Comparison of ENCODE assay signal across 19 cellular contexts in the genomic region with DNA sequence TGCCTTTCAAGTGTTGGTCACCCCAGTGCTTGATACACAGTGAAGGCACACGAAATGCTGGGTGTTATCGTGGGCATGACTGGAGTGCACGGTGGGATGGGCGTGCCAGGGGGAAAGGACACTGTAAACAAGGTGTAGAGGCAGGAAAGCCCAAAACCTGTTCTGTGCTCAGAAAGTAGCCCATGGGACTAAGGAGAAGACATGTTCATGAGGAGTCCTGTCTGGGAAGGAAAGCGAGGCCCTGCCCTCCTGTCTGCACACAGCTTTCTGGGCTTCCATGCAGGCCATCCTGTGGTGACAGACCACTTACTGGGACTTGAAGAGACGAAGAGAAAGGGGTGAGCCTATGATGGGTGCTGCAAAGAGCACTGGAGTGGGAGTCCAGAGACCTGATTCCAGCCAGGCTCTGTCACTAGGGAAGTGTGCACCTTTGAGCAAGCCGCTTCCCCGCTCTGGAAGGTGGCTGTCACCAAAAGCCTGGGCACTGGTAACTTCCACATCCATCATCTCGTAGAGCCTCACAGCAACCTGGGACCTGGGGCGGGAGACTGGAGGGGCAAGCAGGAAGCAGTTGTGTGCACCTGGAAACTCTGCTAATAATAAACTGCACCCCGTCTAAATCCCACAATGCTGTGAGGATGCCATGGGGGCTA. TPM values are rescaled to one million over a fixed set of nuclear protein-coding genes. Genes with fewer than 3 reads are reported as not detected.
DNase-seq lines count a peak whose midpoint lies in the region; ATAC-seq and TF ChIP-seq lines count a peak whose summit lies in the region.
"Had no signal": no experiment of that assay in that cellular context is flagged by ENCODE, and none has a peak within 500 bp of the region (broad histone marks: within the 10 kb centered on the region; RNA-seq: fewer than 3 reads in every experiment).

No MANE protein-coding gene starts in this region.

- no peaks in the 10 kb centered on the region for H3K79me1 ChIP-seq in neuronal stem cell (ENCODE audit: low read depth, low read length)

- peaks cover 86% of the 10 kb centered on the region for H3K27me3 Mint-ChIP-seq in Calu3 (ENCODE audit: unreplicated experiment)
- H3K27me3 Mint-ChIP-seq in glutamatergic neuron (ENCODE audit: unreplicated experiment): peaks cover 38% of the 10 kb centered on the region
- H3K27me3 Mint-ChIP-seq in activated T-cell treated with anti-CD3 and anti-CD28 coated beads, Interleukin-2, amount 50 U/mL, for 24 hours: peaks cover 92% of the 10 kb centered on the region
- peaks cover 79 to 90% of the 10 kb centered on the region in 2 donors for H3K27me3 Mint-ChIP-seq in stimulated activated naive B cell treated with anti-CD40 and anti-IgM and Interleukin-4, amounts not matched to agents 10 μg/mL and 1 μg/mL and 100 μg/mL, for 72 hours

- DNase-seq in Calu3 (no peak), glutamatergic neuron (no peak), neuronal stem cell (ENCODE audit: low spot score) (no peak), DMS 273 (lab: John Stamatoyannopoulos, UW; ENCODE audit: unreplicated experiment) (no peak), NCI-H1930 (lab: John Stamatoyannopoulos, UW) (no peak)
- DNase-seq in activated T-cell treated with anti-CD3 and anti-CD28 coated beads, Interleukin-2, amount 50 U/mL, for 24 hours: no peak
- DNase-seq in stimulated activated naive B cell treated with anti-CD40 and anti-IgM and Interleukin-4, amounts not matched to agents 10 μg/mL and 1 μg/mL and 100 μg/mL, for 72 hours: no peak
- DNase-seq: CD4-positive, alpha-beta T cell; GOT3; KBM-7; NCI-H1694; NCI-H226; PC-3; RPMI8226; SHP77 treated with DMSO at 0.1 percent for 48 hours had no signal

- no peak overlapping the region for H2BK15ac ChIP-seq in neuronal stem cell (ENCODE audit: low read length)

- CTCF ChIA-PET in Calu3 (lab: Charles Lee): interaction anchor here (0.6 kb wide), 1 partner anchor 168 kb away, joined by 3 read pairs; no protein-coding TSS in a partner anchor

- no peaks in the 10 kb centered on the region for H3K36me3 ChIP-seq in HUES64 (ENCODE audit: insufficient read depth, low read length)
- no peaks in the 10 kb centered on the region for H3K36me3 ChIP-seq in neuronal stem cell (replicated peaks in 1 of 2; ENCODE audit: control insufficient read depth in 2 of 2, insufficient read depth in 2 of 2, low read length in 2 of 2)

- BruUV-seq in Calu3 (replicated peaks; lab: Mats Ljungman, UMichigan): no TSS peak

- H3K4me1 ChIP-seq in HUES64 (ENCODE audit: insufficient read depth, low read length) (peaks cover 13% of the 10 kb centered on the region; the same call in 1 of the 2 replicates), neuronal stem cell (ENCODE audit: control insufficient read depth in 2 of 2, insufficient read depth in 1 of 2, low read depth in 1 of 2, low read length in 2 of 2) (no peaks in the 10 kb centered on the region)

- intact Hi-C loops in Calu3 (cut with micrococcal nuclease; ENCODE audit: unreplicated experiment): loop anchor here (10.0 kb wide), 1 partner anchor 256 kb away; no protein-coding TSS in a partner anchor

- H3K27ac ChIP-seq in HUES64 (ENCODE audit: low read depth, low read length) (no peak overlapping the region), neuronal stem cell (replicated peaks; ENCODE audit: low read length) (no peak overlapping the region)

- H3K23ac ChIP-seq in neuronal stem cell (ENCODE audit: low read depth, low read length, poor library complexity): no peak overlapping the region

- no peak overlapping the region for H3K4ac ChIP-seq in neuronal stem cell (ENCODE audit: low read length)

- H3K4me3 Mint-ChIP-seq in Calu3 (ENCODE audit: low read depth, unreplicated experiment) (peak overlapping the region; percentile 8), glutamatergic neuron (ENCODE audit: unreplicated experiment) (peak overlapping the region; percentile 60)
- no peak overlapping the region for H3K4me3 Mint-ChIP-seq in activated T-cell treated with anti-CD3 and anti-CD28 coated beads, Interleukin-2, amount 50 U/mL, for 24 hours
- no peak overlapping the region for H3K4me3 Mint-ChIP-seq in stimulated activated naive B cell treated with anti-CD40 and anti-IgM and Interleukin-4, amounts not matched to agents 10 μg/mL and 1 μg/mL and 100 μg/mL, for 72 hours
- H3K4me3 Mint-ChIP-seq: CD4-positive, alpha-beta T cell had no signal

- no peak for TF ChIP-seq CTCF in Calu3 (IDR thresholded peaks at IDR 0.05; ENCODE audit: unreplicated experiment)
- no peak for TF ChIP-seq CTCF in glutamatergic neuron (IDR thresholded peaks at IDR 0.05; ENCODE audit: partially characterized antibody, unreplicated experiment)

- H3K4me1 Mint-ChIP-seq in Calu3 (ENCODE audit: low read depth, unreplicated experiment): no peaks in the 10 kb centered on the region
- H3K4me1 Mint-ChIP-seq in glutamatergic neuron (ENCODE audit: low read depth, unreplicated experiment): no peaks in the 10 kb centered on the region
- peaks cover 6% of the 10 kb centered on the region for H3K4me1 Mint-ChIP-seq in activated T-cell treated with anti-CD3 and anti-CD28 coated beads, Interleukin-2, amount 50 U/mL, for 24 hours (ENCODE audit: low read depth)
- peaks cover 3 to 4% of the 10 kb centered on the region in 2 donors for H3K4me1 Mint-ChIP-seq in stimulated activated naive B cell treated with anti-CD40 and anti-IgM and Interleukin-4, amounts not matched to agents 10 μg/mL and 1 μg/mL and 100 μg/mL, for 72 hours

- H3K4me3 ChIP-seq in HUES64 (ENCODE audit: low read length) (peak overlapping the region; percentile 56), neuronal stem cell (ENCODE audit: low read length in 2 of 2) (no peak overlapping the region)

- H3K9me3 ChIP-seq in HUES64 (ENCODE audit: insufficient read depth, low read depth, low read length) (no peaks in the 10 kb centered on the region), neuronal stem cell (replicated peaks in 1 of 2; ENCODE audit: control insufficient read depth in 2 of 2, insufficient read depth in 1 of 2, low read depth in 1 of 2, low read length in 2 of 2) (no peaks in the 10 kb centered on the region)

- H2BK120ac ChIP-seq in neuronal stem cell (ENCODE audit: low read depth, low read length): no peak overlapping the region

- H3K36me3 Mint-ChIP-seq in Calu3 (ENCODE audit: insufficient read depth, unreplicated experiment) (no peaks in the 10 kb centered on the region), glutamatergic neuron (ENCODE audit: unreplicated experiment) (no peaks in the 10 kb centered on the region)
- no peaks in the 10 kb centered on the region for H3K36me3 Mint-ChIP-seq in activated T-cell treated with anti-CD3 and anti-CD28 coated beads, Interleukin-2, amount 50 U/mL, for 24 hours (ENCODE audit: low read depth)
- H3K36me3 Mint-ChIP-seq in stimulated activated naive B cell treated with anti-CD40 and anti-IgM and Interleukin-4, amounts not matched to agents 10 μg/mL and 1 μg/mL and 100 μg/mL, for 72 hours: no peaks in the 10 kb centered on the region

- no peak for ATAC-seq in stimulated activated naive B cell treated with anti-CD40 and anti-IgM and Interleukin-4, amounts not matched to agents 10 μg/mL and 1 μg/mL and 100 μg/mL, for 72 hours (replicated peaks)
- ATAC-seq: PC-3, SK-N-SH treated with all-trans-retinoic acid at 6 μM for 48 hours had no signal

- H3K27ac Mint-ChIP-seq in Calu3 (ENCODE audit: unreplicated experiment): no peak overlapping the region
- H3K27ac Mint-ChIP-seq in glutamatergic neuron (ENCODE audit: unreplicated experiment): no peak overlapping the region
- H3K27ac Mint-ChIP-seq in activated T-cell treated with anti-CD3 and anti-CD28 coated beads, Interleukin-2, amount 50 U/mL, for 24 hours: no peak overlapping the region
- no peak overlapping the region for H3K27ac Mint-ChIP-seq in stimulated activated naive B cell treated with anti-CD40 and anti-IgM and Interleukin-4, amounts not matched to agents 10 μg/mL and 1 μg/mL and 100 μg/mL, for 72 hours
- H3K27ac Mint-ChIP-seq: CD4-positive, alpha-beta T cell had no signal

- peak overlapping the region; percentile 2 for H2AK5ac ChIP-seq in neuronal stem cell (ENCODE audit: low read depth, low read length)

- H2AFZ ChIP-seq in neuronal stem cell (ENCODE audit: low read length): no peak overlapping the region

- H3K27me3 ChIP-seq in HUES64 (ENCODE audit: insufficient read depth, low read length) (peaks cover 36% of the 10 kb centered on the region), neuronal stem cell (ENCODE audit: control insufficient read depth in 3 of 3, insufficient read depth in 3 of 3, low read depth in 1 of 3, low read length in 3 of 3) (peaks cover 0 to 74% (median 31%) of the 10 kb centered on the region in 3 experiments)

- 89% methylated on average over 11 of the region's 11 CpGs for WGBS in HUES64
- no CpG with 5 or more reads among the region's 11 CpGs for WGBS in neuronal stem cell (ENCODE audit: extremely low coverage in 2 of 2, insufficient read length in 2 of 2, insufficient replicate concordance in 1 of 2), 2 donors

- H3K4me2 ChIP-seq in neuronal stem cell (ENCODE audit: insufficient read depth, low read length, poor library complexity, severe bottlenecking): no peak overlapping the region

- no peak overlapping the region for H4K91ac ChIP-seq in neuronal stem cell (ENCODE audit: low read depth, low read length, poor library complexity)

- peak overlapping the region; percentile 6 for H3K18ac ChIP-seq in neuronal stem cell (ENCODE audit: low read length)

- H2BK12ac ChIP-seq in neuronal stem cell (ENCODE audit: low read length): no peak overlapping the region

- H3K9me3 Mint-ChIP-seq in Calu3 (ENCODE audit: low read depth, unreplicated experiment): no peaks in the 10 kb centered on the region
- peaks cover 3% of the 10 kb centered on the region for H3K9me3 Mint-ChIP-seq in glutamatergic neuron (ENCODE audit: unreplicated experiment)
- H3K9me3 Mint-ChIP-seq in activated T-cell treated with anti-CD3 and anti-CD28 coated beads, Interleukin-2, amount 50 U/mL, for 24 hours: no peaks in the 10 kb centered on the region
- H3K9me3 Mint-ChIP-seq in stimulated activated naive B cell treated with anti-CD40 and anti-IgM and Interleukin-4, amounts not matched to agents 10 μg/mL and 1 μg/mL and 100 μg/mL, for 72 hours: no peaks in the 10 kb centered on the region
- H3K9me3 Mint-ChIP-seq: CD4-positive, alpha-beta T cell had no signal

- no peak overlapping the region for H4K8ac ChIP-seq in neuronal stem cell (ENCODE audit: low read depth, low read length)

- H3K14ac ChIP-seq in neuronal stem cell (ENCODE audit: low read length): no peak overlapping the region

- H2BK5ac ChIP-seq in neuronal stem cell (ENCODE audit: low read length): no peak overlapping the region

- H3K9ac ChIP-seq in HUES64 (ENCODE audit: low read depth, low read length) (no peak overlapping the region), neuronal stem cell (ENCODE audit: low read depth, low read length, poor library complexity) (no peak overlapping the region)

RNA-seq across cellular contexts. Expression of a gene that starts 0.8 kb away (rescaled TPM):
- total RNA-seq in Calu3 (2022): 2.6 and 3.3 TPM in 2 replicates
- 1.2 TPM for polyA plus RNA-seq in HUES64 (2013, experiment 1 of 2)
- 1.1 TPM for polyA plus RNA-seq in HUES64 (2013, experiment 2 of 2)
- not detected for total RNA-seq in glutamatergic neuron (ENCODE audit: unreplicated experiment)
- 0.03 TPM for polyA plus RNA-seq in neuronal stem cell (2013, experiment 1 of 2)
- polyA plus RNA-seq in neuronal stem cell (2013, experiment 2 of 2): 0.03 TPM
- total RNA-seq: CD4-positive, alpha-beta T cell; G401; HepG2 had no signal
- polyA plus RNA-seq: HepG2 had no signal

RNA-seq across cellular contexts. Expression of a gene that starts 28.3 kb away (rescaled TPM):
- total RNA-seq in Calu3 (2022) (11.3 and 11.6 TPM in 2 replicates), glutamatergic neuron (ENCODE audit: unreplicated experiment) (not detected)
- 2.9 TPM for polyA plus RNA-seq in HUES64 (2013, experiment 1 of 2)
- polyA plus RNA-seq in HUES64 (2013, experiment 2 of 2): 6.2 TPM
- polyA plus RNA-seq in neuronal stem cell (2013, experiment 1 of 2): 2.1 TPM
- polyA plus RNA-seq in neuronal stem cell (2013, experiment 2 of 2): 2.0 TPM

Comparison
In these comparisons a context has a peak if more than half of its experiments do, and no peak if none do; other contexts are left out.
1. H3K4me3 Mint-ChIP-seq: peak in Calu3 (single experiment) and glutamatergic neuron (single experiment); none in activated T-cell treated with anti-CD3 and anti-CD28 coated beads, Interleukin-2, amount 50 U/mL, for 24 hours (single experiment) and stimulated activated naive B cell treated with anti-CD40 and anti-IgM and Interleukin-4, amounts not matched to agents 10 μg/mL and 1 μg/mL and 100 μg/mL, for 72 hours (0 of 2).